20 cellular contexts compared by ENCODE assay signal in genomic region chr9:133227996-133228395, GRCh38. TPM values are rescaled to one million over a fixed set of nuclear protein-coding genes. Genes with fewer than 3 reads are reported as not detected.
"Had no signal": no experiment of that assay in that cellular context is flagged by ENCODE, and none has a peak within 500 bp of the region (broad histone marks: within the 10 kb centered on the region; RNA-seq: fewer than 3 reads in every experiment).

No MANE protein-coding gene starts in this region.

RNA-seq across cellular contexts. Expression of gene OBP2B, which starts 18.9 kb away (rescaled TPM):
- total RNA-seq: glomerular endothelial cell; hepatocyte; left colon; left lung; liver; lung; mucosa of descending colon; myocyte; naive thymus-derived CD4-positive, alpha-beta T cell; natural killer cell treated with Interleukin-12 subunit alpha and Interleukin-12 subunit beta and Interleukin-15 and Interleukin-18, amount 100 ng/mL, for 72 hours; omental fat pad; pancreas; right cardiac atrium; skeletal muscle tissue; smooth muscle cell; subcutaneous adipose tissue; thoracic aorta had no signal
- polyA plus RNA-seq: heart right ventricle; hepatocyte; keratinocyte; liver; lung; naive thymus-derived CD4-positive, alpha-beta T cell; neural cell; pancreas; right cardiac atrium; smooth muscle cell had no signal

RNA-seq across cellular contexts. Expression of gene ABO, which starts 47.0 kb away (rescaled TPM):
- total RNA-seq: myocyte had no signal
- polyA plus RNA-seq: keratinocyte; naive thymus-derived CD4-positive, alpha-beta T cell; neural cell had no signal
